8 cellular contexts compared by ENCODE assay signal in the genomic region with DNA sequence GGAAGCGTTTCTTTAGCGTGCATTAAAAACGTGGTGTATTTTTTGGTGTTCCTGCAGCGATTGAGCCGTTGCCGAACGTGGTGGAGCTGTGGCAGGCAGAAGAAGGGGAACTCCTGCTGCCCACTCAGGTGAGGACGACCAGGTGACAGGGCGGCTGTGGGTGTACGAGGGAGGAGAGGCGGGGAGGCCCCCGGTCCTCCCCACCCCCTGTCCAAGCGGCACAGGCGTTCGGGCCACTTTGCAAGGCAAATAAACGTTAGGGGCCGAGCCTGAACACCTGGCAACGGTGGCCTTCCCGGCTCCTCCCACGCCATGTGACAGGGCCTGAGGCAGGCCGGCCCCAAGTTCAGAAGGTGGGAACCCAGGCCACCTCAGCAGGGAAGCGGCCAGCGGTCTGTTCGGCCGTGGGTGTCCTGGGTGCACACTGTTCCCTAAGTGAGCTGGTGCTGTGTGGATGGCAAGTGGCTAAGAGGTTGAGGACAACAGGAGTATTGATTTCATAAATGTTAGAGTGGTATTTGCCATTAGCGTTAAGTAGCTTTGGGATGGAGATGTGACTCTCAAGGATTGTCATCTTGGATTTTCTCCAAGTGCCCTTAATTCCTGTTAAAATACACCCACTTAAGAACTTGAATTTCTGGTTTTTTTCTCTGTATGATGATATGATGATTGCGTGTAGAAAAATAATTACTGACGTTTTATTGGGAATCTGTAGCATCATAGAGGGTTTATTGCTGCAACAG. TPM values are rescaled to one million over a fixed set of nuclear protein-coding genes. Genes with fewer than 3 reads are reported as not detected.
DNase-seq lines count a peak whose midpoint lies in the region; ATAC-seq and TF ChIP-seq lines count a peak whose summit lies in the region.

No MANE protein-coding gene starts in this region.

- H3K36me3 Mint-ChIP-seq in activated CD4-positive, alpha-beta T cell treated with anti-CD3 and anti-CD28 coated beads, Interleukin-2, amount 10 ng/mL, durations not matched to agents 7 days and 5 days (ENCODE audit: low read depth): peaks cover 49% of the 10 kb centered on the region
- peaks cover 0 to 22% (median 6%) of the 10 kb centered on the region in 3 donors for H3K36me3 Mint-ChIP-seq in naive thymus-derived CD8-positive, alpha-beta T cell

- peaks cover 53% of the 10 kb centered on the region for H3K4me1 Mint-ChIP-seq in activated CD4-positive, alpha-beta T cell treated with anti-CD3 and anti-CD28 coated beads, Interleukin-2, amount 10 ng/mL, durations not matched to agents 7 days and 5 days
- peaks cover 30 to 63% (median 53%) of the 10 kb centered on the region in 4 donors for H3K4me1 Mint-ChIP-seq in naive thymus-derived CD8-positive, alpha-beta T cell

- in situ Hi-C loops in ACHN (cut with HindIII; ENCODE audit: low pct_ligation_motif_present, low pct_unique_long_range_greater_than_20kb, low sequenced_read_pairs): no loop called here

- TF ChIP-seq EP300 in upper lobe of left lung (IDR thresholded peaks at IDR 0.05): peak in 1 of 4 donors; percentile 14

- H3K9me3 ChIP-seq in esophagus (ENCODE audit: control insufficient read depth in 2 of 2, insufficient read depth in 1 of 2, low read depth in 1 of 2, low read length in 1 of 2): no peaks in the 10 kb centered on the region
- H3K9me3 ChIP-seq in upper lobe of left lung: no peaks in the 10 kb centered on the region

- H3K36me3 ChIP-seq in esophagus (ENCODE audit: control insufficient read depth in 2 of 2, insufficient read depth in 2 of 2, low read length in 1 of 2) (no peaks in the 10 kb centered on the region), upper lobe of left lung (no peaks in the 10 kb centered on the region)

- H3K27ac Mint-ChIP-seq in activated CD4-positive, alpha-beta T cell treated with anti-CD3 and anti-CD28 coated beads, Interleukin-2, amount 10 ng/mL, durations not matched to agents 7 days and 5 days: peak overlapping the region; percentile 95
- H3K27ac Mint-ChIP-seq in naive thymus-derived CD8-positive, alpha-beta T cell: peak overlapping the region; percentile 92 to 99 (median 97)

- WGBS in esophagus, 2 donors: 1% methylated on average over 27 to 28 of the region's 28 CpGs
- 1 to 2% methylated on average over 24 to 28 of the region's 28 CpGs for WGBS in upper lobe of left lung, 2 donors

- DNase-seq in ACHN (peak; percentile 15), NCI-H146 treated with DMSO at 0.1 percent for 48 hours (lab: John Stamatoyannopoulos, UW; ENCODE audit: unreplicated experiment) (peak; percentile 55), upper lobe of left lung (peak; percentile 88 to 93)
- peak; percentile 43 for DNase-seq in activated CD4-positive, alpha-beta T cell treated with anti-CD3 and anti-CD28 coated beads, Interleukin-2, amount 10 ng/mL, durations not matched to agents 7 days and 5 days
- DNase-seq in naive thymus-derived CD8-positive, alpha-beta T cell: peak in 7 of 10 donors; percentile 22 to 72 (median 48)

- H3K27me3 Mint-ChIP-seq in activated CD4-positive, alpha-beta T cell treated with anti-CD3 and anti-CD28 coated beads, Interleukin-2, amount 10 ng/mL, durations not matched to agents 7 days and 5 days: no peaks in the 10 kb centered on the region
- no peaks in the 10 kb centered on the region for H3K27me3 Mint-ChIP-seq in naive thymus-derived CD8-positive, alpha-beta T cell

- H3K4me3 ChIP-seq in esophagus (ENCODE audit: low read depth in 1 of 2, low read length in 2 of 2) (peak overlapping the region; percentile 90 to 94), upper lobe of left lung (peak overlapping the region; percentile 76 to 92 (median 78))

- TF ChIP-seq CTCF in upper lobe of left lung (IDR thresholded peaks at IDR 0.05): no peak

- TF ChIP-seq POLR2A in upper lobe of left lung (IDR thresholded peaks at IDR 0.05): peak in 1 of 4 donors; percentile 49

- H3K4me1 ChIP-seq in esophagus (ENCODE audit: control insufficient read depth in 2 of 2, insufficient read depth in 2 of 2, low read length in 1 of 2) (peaks cover 2 to 12% of the 10 kb centered on the region in 2 donors), upper lobe of left lung (peaks cover 27 to 43% (median 36%) of the 10 kb centered on the region in 4 donors)

- H3K27ac ChIP-seq in esophagus (ENCODE audit: low read depth in 2 of 2, low read length in 1 of 2) (peak overlapping the region; percentile 89 to 93), upper lobe of left lung (peak overlapping the region; percentile 82 to 90 (median 84))

- POLR2A ChIA-PET in activated CD4-positive, alpha-beta T cell treated with anti-CD3 and anti-CD28 coated beads, Interleukin-2, amount 10 ng/mL, durations not matched to agents 7 days and 5 days (lab: Charles Lee): interaction anchor here (0.6 kb wide), 1 partner anchor 45 kb away, joined by 7 read pairs; no protein-coding TSS in a partner anchor
- POLR2A ChIA-PET in naive thymus-derived CD8-positive, alpha-beta T cell (lab: Charles Lee): interaction anchor here (0.8 to 6.9 kb wide), 21 partner anchors 11 to 107 kb away, joined by 3 to 93 read pairs (median 6); no protein-coding TSS in a partner anchor

- no peaks in the 10 kb centered on the region for H3K27me3 ChIP-seq in esophagus (ENCODE audit: control insufficient read depth in 1 of 2, insufficient read depth in 2 of 2, low read length in 2 of 2)
- no peaks in the 10 kb centered on the region for H3K27me3 ChIP-seq in upper lobe of left lung

- ATAC-seq in GM18502 (IDR thresholded peaks at IDR 0.05; ENCODE audit: poor library complexity, unreplicated experiment) (peak; percentile 55), HG02798 (IDR thresholded peaks at IDR 0.05; ENCODE audit: poor library complexity, unreplicated experiment) (peak; percentile 71), upper lobe of left lung (ENCODE audit: low FRiP score in 2 of 2) (peak; percentile 32 to 90)
- peak; percentile 3 to 6 for ATAC-seq in naive thymus-derived CD8-positive, alpha-beta T cell

- CTCF ChIA-PET in activated CD4-positive, alpha-beta T cell treated with anti-CD3 and anti-CD28 coated beads, Interleukin-2, amount 10 ng/mL, durations not matched to agents 7 days and 5 days (lab: Charles Lee): interaction anchor here (0.7 to 2.0 kb wide), 14 partner anchors 11 to 183 kb away, joined by 3 to 12 read pairs (median 3); no protein-coding TSS in a partner anchor

- peak overlapping the region; percentile 86 for H3K4me3 Mint-ChIP-seq in activated CD4-positive, alpha-beta T cell treated with anti-CD3 and anti-CD28 coated beads, Interleukin-2, amount 10 ng/mL, durations not matched to agents 7 days and 5 days
- H3K4me3 Mint-ChIP-seq in naive thymus-derived CD8-positive, alpha-beta T cell: peak overlapping the region; percentile 93 to 98 (median 97)

- H3K9me3 Mint-ChIP-seq in activated CD4-positive, alpha-beta T cell treated with anti-CD3 and anti-CD28 coated beads, Interleukin-2, amount 10 ng/mL, durations not matched to agents 7 days and 5 days: no peaks in the 10 kb centered on the region
- H3K9me3 Mint-ChIP-seq in naive thymus-derived CD8-positive, alpha-beta T cell: no peaks in the 10 kb centered on the region

RNA-seq across cellular contexts. Expression of a gene that starts 1.2 kb away (rescaled TPM):
- 10 to 100 TPM; 49.3 to 56.0 TPM for total RNA-seq in activated CD4-positive, alpha-beta T cell treated with anti-CD3 and anti-CD28 coated beads, Interleukin-2, amount 10 ng/mL, durations not matched to agents 7 days and 5 days
- 1 to 10 TPM; 3.4 to 4.0 TPM for polyA plus RNA-seq in esophagus
- 10 to 100 TPM; 72.2 to 72.6 TPM for total RNA-seq in naive thymus-derived CD8-positive, alpha-beta T cell
- 10 to 100 TPM; 13.8 to 32.9 (median 26.7) TPM for polyA plus RNA-seq in naive thymus-derived CD8-positive, alpha-beta T cell
- 10 to 100 TPM; 12.3 to 28.8 (median 19.5) TPM for total RNA-seq in upper lobe of left lung

Comparison
In these comparisons a context has a peak if more than half of its experiments do, and no peak if none do; other contexts are left out.
1. Peak in every context shown above with its lines: DNase-seq, ATAC-seq, H3K4me3 ChIP-seq and H3K27ac ChIP-seq.
2. DNase-seq: peak in every context shown above with its lines; median percentile 90 in upper lobe of left lung; 55 in NCI-H146 treated with DMSO at 0.1 percent for 48 hours; 48 in naive thymus-derived CD8-positive, alpha-beta T cell; 43 in activated CD4-positive, alpha-beta T cell treated with anti-CD3 and anti-CD28 coated beads, Interleukin-2, amount 10 ng/mL, durations not matched to agents 7 days and 5 days; 15 in ACHN.
3. ATAC-seq: peak in every context shown above with its lines; median percentile 71 in HG02798; 61 in upper lobe of left lung; 55 in GM18502; 4 in naive thymus-derived CD8-positive, alpha-beta T cell.